Comparison of ENCODE assay signal across 11 cellular contexts in the genomic region with DNA sequence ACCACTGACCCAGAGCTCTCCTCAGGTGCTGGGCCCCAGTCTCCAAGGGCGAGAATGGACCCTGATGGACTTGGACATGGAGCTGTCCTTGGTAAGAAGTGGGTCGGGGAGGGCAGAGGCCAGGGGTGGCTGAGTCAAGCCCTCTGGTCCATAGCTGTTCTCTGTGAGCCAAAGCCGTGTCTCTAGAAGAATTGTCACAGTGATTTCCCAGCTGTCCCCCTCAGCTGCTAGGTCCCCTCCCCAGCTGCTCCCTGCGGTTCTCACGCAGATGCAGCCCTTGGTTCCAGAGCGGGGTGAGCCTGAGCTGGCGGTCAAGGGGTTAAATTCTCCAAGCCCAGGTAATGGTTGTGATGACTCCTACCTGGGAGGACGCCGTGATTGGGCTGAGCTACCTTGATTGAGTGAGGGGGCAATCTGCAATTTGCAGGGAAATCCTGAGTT. TPM values are rescaled to one million over a fixed set of nuclear protein-coding genes. Genes with fewer than 3 reads are reported as not detected.
DNase-seq lines count a peak whose midpoint lies in the region; ATAC-seq and TF ChIP-seq lines count a peak whose summit lies in the region.
"Had no signal": no experiment of that assay in that cellular context is flagged by ENCODE, and none has a peak within 500 bp of the region (broad histone marks: within the 10 kb centered on the region; RNA-seq: fewer than 3 reads in every experiment).

No MANE protein-coding gene starts in this region.

- H3K4me1 ChIP-seq in SK-N-SH (ENCODE audit: control insufficient read depth in 1 of 2, insufficient read depth in 2 of 2, low read depth in 1 of 2, low read length in 1 of 2) (peaks cover 29 to 35% of the 10 kb centered on the region in 2 experiments; a peak in 3 of 4 replicates), adrenal gland (replicated peaks in 1 of 2) (peaks cover 40 to 58% of the 10 kb centered on the region in 2 donors), iPS-18a (ENCODE audit: control insufficient read depth, low read depth, low read length) (peaks cover 19% of the 10 kb centered on the region), stomach (peaks cover 46 to 69% (median 60%) of the 10 kb centered on the region in 4 donors)

- H3K4me3 ChIP-seq in SK-N-SH (ENCODE audit: low read depth in 2 of 2, low read length in 1 of 2) = no peak overlapping the region
- H3K4me3 ChIP-seq in adrenal gland = no peak overlapping the region
- H3K4me3 ChIP-seq in iPS-18a (ENCODE audit: low read length) = peak overlapping the region; percentile 66
- H3K4me3 ChIP-seq in stomach = no peak overlapping the region

- H3K79me2 ChIP-seq in SK-N-SH (ENCODE audit: insufficient read depth) = peaks cover 7% of the 10 kb centered on the region; the same call in 1 of the 2 replicates

- no peaks in the 10 kb centered on the region for H4K20me1 ChIP-seq in SK-N-SH (ENCODE audit: insufficient read depth)

- no peak overlapping the region for H3K4me2 ChIP-seq in SK-N-SH

- peaks cover 30% of the 10 kb centered on the region for H3F3A ChIP-seq in SK-N-SH (replicated peaks; ENCODE audit: insufficient read depth)

- H3K9me2 ChIP-seq in SK-N-SH = no peaks in the 10 kb centered on the region

- H3K9ac ChIP-seq in SK-N-SH = no peak overlapping the region
- no peak overlapping the region for H3K9ac ChIP-seq in iPS-18a (ENCODE audit: low read length)

- TF ChIP-seq EP300 in SK-N-SH (IDR thresholded peaks at IDR 0.05; ENCODE audit: borderline replicate concordance in 1 of 2, low read depth in 1 of 2, low read length in 1 of 2) (no peak), stomach (IDR thresholded peaks at IDR 0.05) (no peak)

- H3K27me3 ChIP-seq in SK-N-SH (ENCODE audit: insufficient read depth) (no peaks in the 10 kb centered on the region), adrenal gland (no peaks in the 10 kb centered on the region), iPS-18a (ENCODE audit: control insufficient read depth, insufficient read depth, low read length) (peaks cover 97% of the 10 kb centered on the region), stomach (peaks cover 0 to 62% (median 12%) of the 10 kb centered on the region in 3 donors)
- H3K27me3 ChIP-seq: suprapubic skin had no signal

- POLR2A ChIA-PET in SK-N-SH (lab: Yijun Ruan, JAX) = interaction anchor here (1.2 to 2.6 kb wide), 3 partner anchors 8 to 58 kb away, joined by 3 to 15 read pairs (median 4); a partner anchor contains a TSS

- CTCF ChIA-PET in SK-N-SH (lab: Yijun Ruan, JAX) = interaction anchor here (0.7 to 4.1 kb wide), 15 partner anchors 9 to 274 kb away, joined by 3 to 32 read pairs (median 5); a partner anchor contains a TSS

- H3K36me3 ChIP-seq in SK-N-SH (replicated peaks in 1 of 2; ENCODE audit: control insufficient read depth in 1 of 2, insufficient read depth in 2 of 2, low read length in 1 of 2) (no peaks in the 10 kb centered on the region), adrenal gland (replicated peaks in 1 of 2) (no peaks in the 10 kb centered on the region), iPS-18a (ENCODE audit: control insufficient read depth, low read depth, low read length) (no peaks in the 10 kb centered on the region), stomach (no peaks in the 10 kb centered on the region)

- intact Hi-C loops in adrenal gland (cut with DNase I) = no loop called here
- intact Hi-C loops in stomach (cut with DNase I; ENCODE audit: low total_unique reads) = no loop called here

- WGBS in SK-N-SH (ENCODE audit: low lambda C conversion rate) = 75% methylated on average over 6 of the region's 9 CpGs
- WGBS in adrenal gland, 4 donors = 50 to 54% methylated on average over 9 of the region's 9 CpGs; no CpG with 5 or more reads in 2 of the 4 donors
- 44 to 71% (median 69%) methylated on average over 4 to 9 of the region's 9 CpGs for WGBS in stomach, 5 donors

- no peak overlapping the region for H2AFZ ChIP-seq in SK-N-SH (ENCODE audit: low read depth)

- ATAC-seq in SK-N-SH treated with all-trans-retinoic acid at 6 μM for 48 hours (no peak), GM21423 (IDR thresholded peaks at IDR 0.05; ENCODE audit: unreplicated experiment) (no peak), GM21367 (IDR thresholded peaks at IDR 0.05; ENCODE audit: unreplicated experiment) (no peak)

- TF ChIP-seq POLR2A in adrenal gland (IDR thresholded peaks at IDR 0.05) (no peak), stomach (IDR thresholded peaks at IDR 0.05) (no peak)

- TF ChIP-seq CTCF in SK-N-SH (IDR thresholded peaks at IDR 0.05) (no peak), adrenal gland (IDR thresholded peaks at IDR 0.05) (no peak), stomach (IDR thresholded peaks at IDR 0.05) (no peak)

- H3K27ac ChIP-seq in SK-N-SH (ENCODE audit: low read depth in 2 of 2, low read length in 1 of 2) = peak overlapping the region in 1 of 2 experiments; percentile 94; a peak in 2 of 4 replicates
- peak overlapping the region in 3 of 5 donors; percentile 82 to 98 (median 95) for H3K27ac ChIP-seq in adrenal gland
- no peak overlapping the region for H3K27ac ChIP-seq in iPS-18a (ENCODE audit: low read length)
- H3K27ac ChIP-seq in stomach = peak overlapping the region in 4 of 5 donors; percentile 86 to 91 (median 88)
- H3K27ac ChIP-seq: 22Rv1 had no signal

- no peaks in the 10 kb centered on the region for H3K9me3 ChIP-seq in SK-N-SH
- H3K9me3 ChIP-seq in adrenal gland (replicated peaks in 1 of 3) = no peaks in the 10 kb centered on the region
- H3K9me3 ChIP-seq in iPS-18a (ENCODE audit: control insufficient read depth, low read depth, low read length) = no peaks in the 10 kb centered on the region
- H3K9me3 ChIP-seq in stomach = no peaks in the 10 kb centered on the region
- H3K9me3 ChIP-seq: suprapubic skin had no signal

- DNase-seq in SK-N-SH (no peak), adrenal gland (peak in 2 of 7 donors; percentile 24 to 33), stomach (no peak), NCI-H345 (lab: John Stamatoyannopoulos, UW) (no peak)
- DNase-seq: NCI-H1417 treated with DMSO at 0.1 percent for 48 hours had no signal

- no peak for TF ChIP-seq RAD21 in SK-N-SH (IDR thresholded peaks at IDR 0.05; ENCODE audit: low read length)

TF ChIP-seq in SK-N-SH treated with all-trans-retinoic acid at 6 μM for 48 hours, 23 proteins besides CTCF, POLR2A, EP300 and RAD21:
- no peak for TF ChIP-seq GLIS3 (CRISPR knock-in tag; IDR thresholded peaks at IDR 0.05)

RNA-seq across cellular contexts. Expression of a gene that starts 1.3 kb away (rescaled TPM):
- polyA plus RNA-seq in SK-N-SH (2012; rRNA removed) (34.1 and 38.7 TPM in 2 replicates), adrenal gland (100 to 1,000 TPM in 2 of 3 donors, 10 to 100 TPM in 1; 58.3 to 168 (median 150) TPM), stomach (10 to 100 TPM; 17.2 to 59.7 (median 21.5) TPM)
- polyA plus RNA-seq in SK-N-SH (2012; cell fraction: cytosol; rRNA removed) = 16.9 and 22.0 TPM in 2 replicates
- polyA plus RNA-seq in SK-N-SH (2012; cell fraction: nucleus; rRNA removed) = 131 and 167 TPM in 2 replicates
- total RNA-seq in adrenal gland (100 to 1,000 TPM in 5 of 8 donors, 10 to 100 TPM in 3; 43.1 to 162 (median 110) TPM), stomach (100 to 1,000 TPM in 1 of 5 donors, 10 to 100 TPM in 4; 11.4 to 492 (median 39.4) TPM)

RNA-seq across cellular contexts. Expression of a gene that starts 4.5 kb away (rescaled TPM):
- polyA plus RNA-seq in SK-N-SH (2012; rRNA removed) (33.4 and 44.4 TPM in 2 replicates), adrenal gland (100 to 1,000 TPM in 2 of 3 donors, 1 to 10 TPM in 1; 5.9 to 700 (median 234) TPM), stomach (10 to 100 TPM; 23.8 to 65.4 (median 27.9) TPM)
- 2.1 and 4.7 TPM in 2 replicates for polyA plus RNA-seq in SK-N-SH (2012; cell fraction: cytosol; rRNA removed)
- polyA plus RNA-seq in SK-N-SH (2012; cell fraction: nucleus; rRNA removed) = 393 and 428 TPM in 2 replicates
- total RNA-seq in adrenal gland (100 to 1,000 TPM in 2 of 8 donors, 10 to 100 TPM in 6; 11.1 to 163 (median 49.4) TPM), stomach (100 to 1,000 TPM in 1 of 5 donors, 10 to 100 TPM in 3, 1 to 10 TPM in 1; 9.5 to 630 (median 36.5) TPM)

RNA-seq across cellular contexts. Expression of a gene that starts 9.3 kb away (rescaled TPM):
- 17.8 and 21.8 TPM in 2 replicates for polyA plus RNA-seq in SK-N-SH (2012; rRNA removed)
- polyA plus RNA-seq in SK-N-SH (2012; cell fraction: cytosol; rRNA removed) = 2.9 and 5.0 TPM in 2 replicates
- 198 and 356 TPM in 2 replicates for polyA plus RNA-seq in SK-N-SH (2012; cell fraction: nucleus; rRNA removed)
- total RNA-seq in adrenal gland = 10 to 100 TPM in 7 of 8 donors, 1 to 10 TPM in 1; 3.6 to 58.3 (median 38.8) TPM
- 10 to 100 TPM in 2 of 3 donors, 1 to 10 TPM in 1; 1.4 to 63.0 (median 27.3) TPM for polyA plus RNA-seq in adrenal gland
- total RNA-seq in stomach = 100 to 1,000 TPM in 1 of 5 donors, 10 to 100 TPM in 3, 1 to 10 TPM in 1; 5.5 to 412 (median 51.3) TPM
- 10 to 100 TPM in 2 of 3 donors, 1 to 10 TPM in 1; 8.3 to 18.3 (median 10.7) TPM for polyA plus RNA-seq in stomach

RNA-seq across cellular contexts. Expression of a gene that starts 9.3 kb away (rescaled TPM):
- 27.7 and 28.5 TPM in 2 replicates for polyA plus RNA-seq in SK-N-SH (2012; rRNA removed)
- polyA plus RNA-seq in SK-N-SH (2012; cell fraction: cytosol; rRNA removed) = 13.4 and 21.9 TPM in 2 replicates
- polyA plus RNA-seq in SK-N-SH (2012; cell fraction: nucleus; rRNA removed) = 53.4 and 65.8 TPM in 2 replicates
- 10 to 100 TPM; 15.6 to 62.7 (median 34.2) TPM for total RNA-seq in adrenal gland
- 10 to 100 TPM in 2 of 3 donors, 1 to 10 TPM in 1; 4.1 to 30.5 (median 19.6) TPM for polyA plus RNA-seq in adrenal gland
- total RNA-seq in stomach = 100 to 1,000 TPM in 1 of 5 donors, 10 to 100 TPM in 4; 10.6 to 112 (median 38.4) TPM
- polyA plus RNA-seq in stomach = 10 to 100 TPM; 18.9 to 39.4 (median 34.8) TPM

RNA-seq across cellular contexts. Expression of a gene that starts 14.7 kb away (rescaled TPM):
- polyA plus RNA-seq in SK-N-SH (2012; rRNA removed) = 68.5 and 83.5 TPM in 2 replicates
- polyA plus RNA-seq in SK-N-SH (2012; cell fraction: cytosol; rRNA removed) = 9.5 and 20.4 TPM in 2 replicates
- polyA plus RNA-seq in SK-N-SH (2012; cell fraction: nucleus; rRNA removed) = 409 and 450 TPM in 2 replicates
- 100 to 1,000 TPM in 1 of 8 donors, 10 to 100 TPM in 7; 17.1 to 107 (median 49.8) TPM for total RNA-seq in adrenal gland
- polyA plus RNA-seq in adrenal gland = 100 to 1,000 TPM in 2 of 3 donors, 10 to 100 TPM in 1; 12.6 to 237 (median 112) TPM
- 100 to 1,000 TPM in 1 of 5 donors, 10 to 100 TPM in 4; 13.2 to 156 (median 24.0) TPM for total RNA-seq in stomach
- 10 to 100 TPM in 1 of 3 donors, 1 to 10 TPM in 2; 8.5 to 25.7 (median 9.5) TPM for polyA plus RNA-seq in stomach
